19 cellular contexts compared by ENCODE assay signal in genomic region chr5:160537940-160538339, GRCh38.
DNase-seq lines count a peak whose midpoint lies in the region; ATAC-seq and TF ChIP-seq lines count a peak whose summit lies in the region.
"Had no signal": no experiment of that assay in that cellular context is flagged by ENCODE, and none has a peak within 500 bp of the region (broad histone marks: within the 10 kb centered on the region; RNA-seq: fewer than 3 reads in every experiment).

No MANE protein-coding gene starts in this region.

- H3K4me3 Mint-ChIP-seq in activated CD8-positive, alpha-beta T cell treated with anti-CD3 and anti-CD28 coated beads for 36 hours: no peak overlapping the region
- no peak overlapping the region for H3K4me3 Mint-ChIP-seq in activated CD8-positive, alpha-beta T cell treated with anti-CD3 and anti-CD28 coated beads, Interleukin-2, amount 10 ng/mL, durations not matched to agents 7 days and 5 days
- H3K4me3 Mint-ChIP-seq in stimulated activated effector memory CD8-positive, alpha-beta T cell treated with anti-CD3 and anti-CD28 coated beads, Interleukin-12 subunit alpha, Interleukin-12 subunit beta, amount 100 ng/mL, for 72 hours: no peak overlapping the region
- H3K4me3 Mint-ChIP-seq: CD8-positive, alpha-beta T cell; GM23338 had no signal

- POLR2A ChIA-PET in activated CD8-positive, alpha-beta T cell treated with anti-CD3 and anti-CD28 coated beads for 36 hours (lab: Charles Lee): no interaction called here
- POLR2A ChIA-PET in activated CD8-positive, alpha-beta T cell treated with anti-CD3 and anti-CD28 coated beads, Interleukin-2, amount 10 ng/mL, durations not matched to agents 7 days and 5 days (lab: Charles Lee): no interaction called here

- intact Hi-C loops in activated CD8-positive, alpha-beta T cell treated with anti-CD3 and anti-CD28 coated beads for 36 hours (cut with micrococcal nuclease): no loop called here

- H3K27ac Mint-ChIP-seq in activated CD8-positive, alpha-beta T cell treated with anti-CD3 and anti-CD28 coated beads for 36 hours: no peak overlapping the region
- no peak overlapping the region for H3K27ac Mint-ChIP-seq in activated CD8-positive, alpha-beta T cell treated with anti-CD3 and anti-CD28 coated beads, Interleukin-2, amount 10 ng/mL, durations not matched to agents 7 days and 5 days
- no peak overlapping the region for H3K27ac Mint-ChIP-seq in stimulated activated effector memory CD8-positive, alpha-beta T cell treated with anti-CD3 and anti-CD28 coated beads, Interleukin-12 subunit alpha, Interleukin-12 subunit beta, amount 100 ng/mL, for 72 hours
- H3K27ac Mint-ChIP-seq: CD8-positive, alpha-beta T cell; GM23338 had no signal

- H3K4me1 Mint-ChIP-seq in activated CD8-positive, alpha-beta T cell treated with anti-CD3 and anti-CD28 coated beads for 36 hours (ENCODE audit: low read depth): peaks cover 5% of the 10 kb centered on the region
- no peaks in the 10 kb centered on the region for H3K4me1 Mint-ChIP-seq in activated CD8-positive, alpha-beta T cell treated with anti-CD3 and anti-CD28 coated beads, Interleukin-2, amount 10 ng/mL, durations not matched to agents 7 days and 5 days (ENCODE audit: low read depth)
- H3K4me1 Mint-ChIP-seq in stimulated activated effector memory CD8-positive, alpha-beta T cell treated with anti-CD3 and anti-CD28 coated beads, Interleukin-12 subunit alpha, Interleukin-12 subunit beta, amount 100 ng/mL, for 72 hours: no peaks in the 10 kb centered on the region

- no peak for TF ChIP-seq CTCF in activated CD8-positive, alpha-beta T cell treated with anti-CD3 and anti-CD28 coated beads for 36 hours (IDR thresholded peaks at IDR 0.05)

- H3K36me3 Mint-ChIP-seq in activated CD8-positive, alpha-beta T cell treated with anti-CD3 and anti-CD28 coated beads for 36 hours (ENCODE audit: low read depth): no peaks in the 10 kb centered on the region
- H3K36me3 Mint-ChIP-seq in activated CD8-positive, alpha-beta T cell treated with anti-CD3 and anti-CD28 coated beads, Interleukin-2, amount 10 ng/mL, durations not matched to agents 7 days and 5 days (ENCODE audit: low read depth): no peaks in the 10 kb centered on the region
- no peaks in the 10 kb centered on the region for H3K36me3 Mint-ChIP-seq in stimulated activated effector memory CD8-positive, alpha-beta T cell treated with anti-CD3 and anti-CD28 coated beads, Interleukin-12 subunit alpha, Interleukin-12 subunit beta, amount 100 ng/mL, for 72 hours
- H3K36me3 Mint-ChIP-seq: CD8-positive, alpha-beta T cell had no signal

- peaks cover 7% of the 10 kb centered on the region for H3K27me3 Mint-ChIP-seq in activated CD8-positive, alpha-beta T cell treated with anti-CD3 and anti-CD28 coated beads for 36 hours
- no peaks in the 10 kb centered on the region for H3K27me3 Mint-ChIP-seq in activated CD8-positive, alpha-beta T cell treated with anti-CD3 and anti-CD28 coated beads, Interleukin-2, amount 10 ng/mL, durations not matched to agents 7 days and 5 days (ENCODE audit: low read depth)

- no peak for ATAC-seq in activated CD8-positive, alpha-beta T cell treated with anti-CD3 and anti-CD28 coated beads for 36 hours
- no peak for ATAC-seq in activated CD8-positive, alpha-beta T cell treated with anti-CD3 and anti-CD28 coated beads, Interleukin-2, amount 10 ng/mL, durations not matched to agents 7 days and 5 days
- peak; percentile 61 for ATAC-seq in GM19025 (IDR thresholded peaks at IDR 0.05; ENCODE audit: low read depth, unreplicated experiment)
- ATAC-seq in HG02798 (IDR thresholded peaks at IDR 0.05; ENCODE audit: poor library complexity, unreplicated experiment): peak; percentile 71
- peak; percentile 65 for ATAC-seq in stimulated activated effector memory CD8-positive, alpha-beta T cell treated with anti-CD3 and anti-CD28 coated beads, Interleukin-12 subunit alpha, Interleukin-12 subunit beta, amount 100 ng/mL, for 72 hours
- ATAC-seq: CD8-positive, alpha-beta T cell; GM23338 had no signal

- H3K9me3 Mint-ChIP-seq in activated CD8-positive, alpha-beta T cell treated with anti-CD3 and anti-CD28 coated beads for 36 hours: no peaks in the 10 kb centered on the region
- H3K9me3 Mint-ChIP-seq in activated CD8-positive, alpha-beta T cell treated with anti-CD3 and anti-CD28 coated beads, Interleukin-2, amount 10 ng/mL, durations not matched to agents 7 days and 5 days (ENCODE audit: insufficient read depth): no peaks in the 10 kb centered on the region
- H3K9me3 Mint-ChIP-seq in stimulated activated effector memory CD8-positive, alpha-beta T cell treated with anti-CD3 and anti-CD28 coated beads, Interleukin-12 subunit alpha, Interleukin-12 subunit beta, amount 100 ng/mL, for 72 hours: no peaks in the 10 kb centered on the region
- H3K9me3 Mint-ChIP-seq: CD8-positive, alpha-beta T cell; GM23338 had no signal

- CTCF ChIA-PET in activated CD8-positive, alpha-beta T cell treated with anti-CD3 and anti-CD28 coated beads for 36 hours (lab: Charles Lee): no interaction called here
- CTCF ChIA-PET in activated CD8-positive, alpha-beta T cell treated with anti-CD3 and anti-CD28 coated beads, Interleukin-2, amount 10 ng/mL, durations not matched to agents 7 days and 5 days (lab: Charles Lee): no interaction called here

- peak; percentile 3 for DNase-seq in activated CD8-positive, alpha-beta T cell treated with anti-CD3 and anti-CD28 coated beads for 36 hours
- DNase-seq in activated CD8-positive, alpha-beta T cell treated with anti-CD3 and anti-CD28 coated beads, Interleukin-2, amount 10 ng/mL, durations not matched to agents 7 days and 5 days: no peak
- no peak for DNase-seq in stimulated activated effector memory CD8-positive, alpha-beta T cell treated with anti-CD3 and anti-CD28 coated beads, Interleukin-12 subunit alpha, Interleukin-12 subunit beta, amount 100 ng/mL, for 72 hours (ENCODE audit: low spot score in 2 of 2)
- DNase-seq in inferior parietal cortex (ENCODE audit: extremely low spot score) (no peak), NCI-H1105 treated with DMSO at 0.1 percent for 48 hours (lab: John Stamatoyannopoulos, UW) (no peak)
- DNase-seq: AML-193; C1 segment of cervical spinal cord; CD8-positive, alpha-beta T cell; DND-41; Karpas-422; MV-4-11; NCI-H1694; NCI-H2081; NCI-H2171; NCI-H345; NCI-H526 had no signal

Comparison
In these comparisons a context has a peak if more than half of its experiments do, and no peak if none do; other contexts are left out.
1. ATAC-seq: peak in GM19025 (single experiment), HG02798 (single experiment) and stimulated activated effector memory CD8-positive, alpha-beta T cell treated with anti-CD3 and anti-CD28 coated beads, Interleukin-12 subunit alpha, Interleukin-12 subunit beta, amount 100 ng/mL, for 72 hours (single experiment); none in activated CD8-positive, alpha-beta T cell treated with anti-CD3 and anti-CD28 coated beads for 36 hours (single experiment) and activated CD8-positive, alpha-beta T cell treated with anti-CD3 and anti-CD28 coated beads, Interleukin-2, amount 10 ng/mL, durations not matched to agents 7 days and 5 days (single experiment).